ENCODE assay signal across 8 cellular contexts in genomic region chr22:23750374-23750743, GRCh38. TPM values are rescaled to one million over a fixed set of nuclear protein-coding genes. Genes with fewer than 3 reads are reported as not detected.
DNase-seq lines count a peak whose midpoint lies in the region; TF ChIP-seq lines count a peak whose summit lies in the region.

No MANE protein-coding gene starts in this region.

- WGBS in testis, 2 donors = 4 to 11% methylated on average over 7 of the region's 7 CpGs

- TF ChIP-seq CTCF in ascending aorta (IDR thresholded peaks at IDR 0.05) (no peak), testis (IDR thresholded peaks at IDR 0.05) (no peak)

- H3K27ac Mint-ChIP-seq in activated CD4-positive, alpha-beta T cell treated with anti-CD3 and anti-CD28 coated beads, Interleukin-2, amount 10 ng/mL, durations not matched to agents 24 days and 14 days = peak overlapping the region; percentile 77

- H3K4me1 Mint-ChIP-seq in activated CD4-positive, alpha-beta T cell treated with anti-CD3 and anti-CD28 coated beads, Interleukin-2, amount 10 ng/mL, durations not matched to agents 24 days and 14 days = peaks cover 15% of the 10 kb centered on the region

- peaks cover 3% of the 10 kb centered on the region for H3K36me3 Mint-ChIP-seq in activated CD4-positive, alpha-beta T cell treated with anti-CD3 and anti-CD28 coated beads, Interleukin-2, amount 10 ng/mL, durations not matched to agents 24 days and 14 days (ENCODE audit: low read depth)

- peaks cover 5% of the 10 kb centered on the region for H3K27me3 Mint-ChIP-seq in activated CD4-positive, alpha-beta T cell treated with anti-CD3 and anti-CD28 coated beads, Interleukin-2, amount 10 ng/mL, durations not matched to agents 24 days and 14 days

- intact Hi-C loops in activated CD4-positive, alpha-beta T cell treated with anti-CD3 and anti-CD28 coated beads, Interleukin-2, amount 10 ng/mL, durations not matched to agents 24 days and 14 days (cut with micrococcal nuclease) = loop anchor here (5.0 kb wide), 1 partner anchor 43 kb away; no protein-coding TSS in a partner anchor
- intact Hi-C loops in ascending aorta (cut with DNase I) = loop anchor here (2.0 kb wide), 1 partner anchor 34 kb away; no protein-coding TSS in a partner anchor
- intact Hi-C loops in testis (cut with DNase I; ENCODE audit: low total_unique reads) = no loop called here

- peaks cover 0 to 3% of the 10 kb centered on the region in 2 donors for H3K36me3 ChIP-seq in ascending aorta
- H3K36me3 ChIP-seq in testis (ENCODE audit: low read depth, missing control alignments) = no peaks in the 10 kb centered on the region

- no peak for DNase-seq in activated CD4-positive, alpha-beta T cell treated with anti-CD3 and anti-CD28 coated beads, Interleukin-2, amount 10 ng/mL, durations not matched to agents 24 days and 14 days
- DNase-seq in activated CD4-positive, alpha-beta T cell treated with anti-CD3 and anti-CD28 coated beads, Interleukin-2, amount 50 U/mL, for 4 hours = no peak
- DNase-seq in ascending aorta (ENCODE audit: low spot score in 2 of 2) (no peak), testis (no peak), SW 1271 (lab: John Stamatoyannopoulos, UW) (no peak), glomerular visceral epithelial cell (ENCODE audit: extremely low spot score) (no peak), hypothalamus (lab: John Stamatoyannopoulos, UW) (no peak)

- H3K27ac ChIP-seq in ascending aorta (peak overlapping the region; percentile 81 to 92), layer of hippocampus (ENCODE audit: low read depth, low read length) (peak overlapping the region; percentile 68), testis (peak overlapping the region in 1 of 2 donors; percentile 88)

- no peaks in the 10 kb centered on the region for H3K27me3 ChIP-seq in ascending aorta
- no peaks in the 10 kb centered on the region for H3K27me3 ChIP-seq in layer of hippocampus (ENCODE audit: control insufficient read depth, insufficient read depth, low read length)
- no peaks in the 10 kb centered on the region for H3K27me3 ChIP-seq in testis

- peaks cover 0 to 3% of the 10 kb centered on the region in 2 donors for H3K4me1 ChIP-seq in ascending aorta
- peaks cover 5% of the 10 kb centered on the region for H3K4me1 ChIP-seq in testis

- peak overlapping the region; percentile 85 for H3K4me3 Mint-ChIP-seq in activated CD4-positive, alpha-beta T cell treated with anti-CD3 and anti-CD28 coated beads, Interleukin-2, amount 10 ng/mL, durations not matched to agents 24 days and 14 days

- peak overlapping the region; percentile 75 to 88 for H3K4me3 ChIP-seq in ascending aorta
- H3K4me3 ChIP-seq in testis = peak overlapping the region; percentile 64 to 81

- H3K9me3 ChIP-seq in ascending aorta (no peaks in the 10 kb centered on the region), testis (no peaks in the 10 kb centered on the region)

- TF ChIP-seq POLR2A in testis (IDR thresholded peaks at IDR 0.05) = no peak

- H3K9me3 Mint-ChIP-seq in activated CD4-positive, alpha-beta T cell treated with anti-CD3 and anti-CD28 coated beads, Interleukin-2, amount 10 ng/mL, durations not matched to agents 24 days and 14 days = no peaks in the 10 kb centered on the region

RNA-seq across cellular contexts. Expression of gene ZNF70, which starts 0.6 kb away (rescaled TPM):
- 2.5 and 2.6 TPM in 2 replicates for total RNA-seq in activated CD4-positive, alpha-beta T cell treated with anti-CD3 and anti-CD28 coated beads, Interleukin-2, amount 10 ng/mL, durations not matched to agents 24 days and 14 days
- total RNA-seq in ascending aorta = 5.2 TPM
- 1 to 10 TPM; 7.2 to 8.7 TPM for total RNA-seq in testis
- 2.9 TPM for polyA plus RNA-seq in testis (ENCODE audit: insufficient read depth, low read depth, low replicate concordance)

RNA-seq across cellular contexts. Expression of gene VPREB3, which starts 3.9 kb away (rescaled TPM):
- not detected in 2 replicates for total RNA-seq in activated CD4-positive, alpha-beta T cell treated with anti-CD3 and anti-CD28 coated beads, Interleukin-2, amount 10 ng/mL, durations not matched to agents 24 days and 14 days
- total RNA-seq in ascending aorta = not detected
- under 1 TPM in 1 of 2 donors, not detected in 1; 0.68 TPM for total RNA-seq in testis
- polyA plus RNA-seq in testis (ENCODE audit: insufficient read depth, low read depth, low replicate concordance) = 1.2 TPM

RNA-seq across cellular contexts. Expression of gene C22orf15, which starts 12.4 kb away (rescaled TPM):
- total RNA-seq in activated CD4-positive, alpha-beta T cell treated with anti-CD3 and anti-CD28 coated beads, Interleukin-2, amount 10 ng/mL, durations not matched to agents 24 days and 14 days = 0.16 and 0.19 TPM in 2 replicates
- total RNA-seq in ascending aorta (not detected), testis (1 to 10 TPM in 1 of 2 donors, under 1 TPM in 1; 0.68 to 2.4 TPM)
- polyA plus RNA-seq in testis (ENCODE audit: insufficient read depth, low read depth, low replicate concordance) = 8.8 TPM

RNA-seq across cellular contexts. Expression of gene CHCHD10, which starts 17.4 kb away (rescaled TPM):
- 122 and 126 TPM in 2 replicates for total RNA-seq in activated CD4-positive, alpha-beta T cell treated with anti-CD3 and anti-CD28 coated beads, Interleukin-2, amount 10 ng/mL, durations not matched to agents 24 days and 14 days
- total RNA-seq in ascending aorta = 2.0 TPM
- 10 to 100 TPM; 24.0 to 30.2 TPM for total RNA-seq in testis
- 74.8 TPM for polyA plus RNA-seq in testis (ENCODE audit: insufficient read depth, low read depth, low replicate concordance)

RNA-seq across cellular contexts. Expression of gene MMP11, which starts 22.3 kb away (rescaled TPM):
- total RNA-seq in activated CD4-positive, alpha-beta T cell treated with anti-CD3 and anti-CD28 coated beads, Interleukin-2, amount 10 ng/mL, durations not matched to agents 24 days and 14 days = 0.50 and 0.70 TPM in 2 replicates
- total RNA-seq in ascending aorta = 7.6 TPM
- total RNA-seq in testis = 10 to 100 TPM; 32.4 to 36.1 TPM
- polyA plus RNA-seq in testis (ENCODE audit: insufficient read depth, low read depth, low replicate concordance) = 13.6 TPM
